ENCODE assay signal across 23 cellular contexts in genomic region chr22:50517495-50518260, GRCh38. TPM values are rescaled to one million over a fixed set of nuclear protein-coding genes. Genes with fewer than 3 reads are reported as not detected.
"Had no signal": no experiment of that assay in that cellular context is flagged by ENCODE, and none has a peak within 500 bp of the region (broad histone marks: within the 10 kb centered on the region; RNA-seq: fewer than 3 reads in every experiment).

No MANE protein-coding gene starts in this region.

- DNase-seq: effector memory CD4-positive, alpha-beta T cell; esophagus squamous epithelium; foreskin fibroblast; glutamatergic neuron; immature natural killer cell; kidney; left colon; left ventricle myocardium superior; natural killer cell; ovary; small intestine; stimulated activated CD4-positive, alpha-beta T cell treated with anti-CD3 and anti-CD28 coated beads, Interleukin-2, amount 100 ng/mL, for 48 hours; stimulated activated naive CD8-positive, alpha-beta T cell treated with anti-CD3 and anti-CD28 coated beads, Interleukin-15, Interleukin-2, amounts not matched to agents 100 U/mL and 50 U/mL, for 24 hours; thyroid gland had no signal

- H3K9me3 ChIP-seq: esophagus squamous epithelium, gastroesophageal sphincter, ovary, right atrium auricular region, suprapubic skin, thyroid gland had no signal

- H3K27me3 ChIP-seq: esophagus squamous epithelium, gastroesophageal sphincter, ovary, right atrium auricular region, suprapubic skin, thyroid gland had no signal

- H3K4me1 ChIP-seq: gastroesophageal sphincter, right atrium auricular region, thyroid gland had no signal

- H3K27ac Mint-ChIP-seq: immature natural killer cell, mesothelial cell of epicardium, natural killer cell, type B pancreatic cell had no signal

- H3K4me3 Mint-ChIP-seq: immature natural killer cell, mesothelial cell of epicardium, natural killer cell, neural crest cell, type B pancreatic cell had no signal

- H3K9me3 Mint-ChIP-seq: immature natural killer cell, mesothelial cell of epicardium, natural killer cell, neural crest cell, type B pancreatic cell had no signal

- H3K4me1 Mint-ChIP-seq: mesothelial cell of epicardium, neural crest cell had no signal

- H3K27ac ChIP-seq: epithelial cell of prostate, esophagus squamous epithelium, gastroesophageal sphincter, ovary, right atrium auricular region, suprapubic skin, thyroid gland had no signal

- H3K4me3 ChIP-seq: esophagus squamous epithelium, gastroesophageal sphincter, ovary, right atrium auricular region, suprapubic skin, thyroid gland had no signal

- ATAC-seq: gastroesophageal sphincter; left colon; left ventricle myocardium superior; natural killer cell; stimulated activated naive CD8-positive, alpha-beta T cell treated with anti-CD3 and anti-CD28 coated beads, Interleukin-15, Interleukin-2, amounts not matched to agents 100 U/mL and 50 U/mL, for 24 hours had no signal

- H3K36me3 Mint-ChIP-seq: immature natural killer cell, natural killer cell had no signal

- H3K27me3 Mint-ChIP-seq: type B pancreatic cell had no signal

- H3K36me3 ChIP-seq: ovary had no signal

RNA-seq across cellular contexts. Expression of gene KLHDC7B, which starts 28.0 kb away (rescaled TPM):
- total RNA-seq: left ventricle myocardium superior, lung microvascular endothelial cell, myocyte, right atrium auricular region had no signal
